In the genomic region with DNA sequence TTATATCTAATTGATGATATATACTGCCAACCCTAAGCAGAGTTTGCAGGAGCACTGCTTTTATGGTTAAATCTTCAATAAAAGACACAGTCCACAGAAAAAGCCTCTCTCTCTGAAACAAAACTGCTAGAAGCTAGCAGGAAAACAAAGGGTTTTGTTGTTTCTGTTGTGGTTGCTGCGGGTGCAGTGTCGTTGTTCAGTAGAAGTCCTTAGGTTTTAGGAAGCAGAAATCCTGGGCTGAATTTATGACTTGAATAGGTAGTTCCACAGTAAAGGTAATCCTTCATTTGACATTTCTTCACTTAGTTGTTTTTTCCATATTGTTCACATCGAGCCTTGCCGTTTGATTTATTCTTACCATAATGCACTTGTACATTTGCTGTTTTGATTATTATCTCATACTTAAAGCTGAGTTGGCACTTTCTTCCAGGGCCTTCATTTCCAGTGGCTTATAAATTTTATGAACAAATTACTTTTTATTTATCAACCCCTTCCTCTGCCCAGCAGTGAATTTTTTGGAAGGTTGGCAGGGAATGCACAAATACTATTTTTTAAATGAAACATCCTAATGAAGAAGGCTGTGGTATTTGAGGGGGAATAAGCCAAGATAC, we compare ENCODE assay signal across 19 cellular contexts.
DNase-seq lines count a peak whose midpoint lies in the region; ATAC-seq and TF ChIP-seq lines count a peak whose summit lies in the region.
"Had no signal": no experiment of that assay in that cellular context is flagged by ENCODE, and none has a peak within 500 bp of the region (broad histone marks: within the 10 kb centered on the region; RNA-seq: fewer than 3 reads in every experiment).

No MANE protein-coding gene starts in this region.

- no peak overlapping the region for H3K4me3 Mint-ChIP-seq in activated CD8-positive, alpha-beta memory T cell treated with anti-CD3 and anti-CD28 coated beads, Interleukin-2, amount 10 ng/mL, durations not matched to agents 7 days and 5 days
- H3K4me3 Mint-ChIP-seq: natural killer cell had no signal

- H3K27ac ChIP-seq in uterus: peak overlapping the region; percentile 12 to 43
- H3K27ac ChIP-seq: BLaER1 treated with 17β-estradiol and CSF1 and Interleukin-3, amounts not matched to agents 10 nM and 100 nM; body of pancreas; coronary artery; PC-9; prostate gland; SJCRH30 had no signal

- peaks cover 2% of the 10 kb centered on the region for H3K36me3 Mint-ChIP-seq in activated CD8-positive, alpha-beta memory T cell treated with anti-CD3 and anti-CD28 coated beads, Interleukin-2, amount 10 ng/mL, durations not matched to agents 7 days and 5 days
- H3K36me3 Mint-ChIP-seq: natural killer cell had no signal

- H3K27ac Mint-ChIP-seq in activated CD8-positive, alpha-beta memory T cell treated with anti-CD3 and anti-CD28 coated beads, Interleukin-2, amount 10 ng/mL, durations not matched to agents 7 days and 5 days: no peak overlapping the region
- H3K27ac Mint-ChIP-seq: natural killer cell had no signal

- H3K4me3 ChIP-seq in uterus: no peak overlapping the region
- H3K4me3 ChIP-seq: BLaER1 treated with 17β-estradiol and CSF1 and Interleukin-3, amounts not matched to agents 10 nM and 100 nM; body of pancreas; coronary artery; PC-9; prostate gland; SJCRH30 had no signal

- no peak for TF ChIP-seq POLR2A in uterus (IDR thresholded peaks at IDR 0.05)

- no peak for ATAC-seq in HG03108 (IDR thresholded peaks at IDR 0.05; ENCODE audit: unreplicated experiment)
- ATAC-seq in activated CD8-positive, alpha-beta memory T cell treated with anti-CD3 and anti-CD28 coated beads, Interleukin-2, amount 10 ng/mL, durations not matched to agents 7 days and 5 days: no peak
- ATAC-seq: body of pancreas, natural killer cell had no signal

- no peaks in the 10 kb centered on the region for H3K9me3 Mint-ChIP-seq in activated CD8-positive, alpha-beta memory T cell treated with anti-CD3 and anti-CD28 coated beads, Interleukin-2, amount 10 ng/mL, durations not matched to agents 7 days and 5 days (ENCODE audit: low read depth)

- no peaks in the 10 kb centered on the region for H3K36me3 ChIP-seq in uterus
- H3K36me3 ChIP-seq: BLaER1 treated with 17β-estradiol and CSF1 and Interleukin-3, amounts not matched to agents 10 nM and 100 nM; prostate gland; SJCRH30 had no signal

- no peak for TF ChIP-seq CTCF in uterus (IDR thresholded peaks at IDR 0.05)

- peak in 5 of 6 experiments; percentile 5 to 74 (median 59) for DNase-seq in stimulated activated naive CD4-positive, alpha-beta T cell (lab: John Stamatoyannopoulos, UW)
- no peak for DNase-seq in stimulated activated naive CD4-positive, alpha-beta T cell treated with Interleukin-2 at 50 U/mL for 16 hours (lab: John Stamatoyannopoulos, UW)
- DNase-seq in SK-N-DZ (ENCODE audit: low spot score): peak; percentile 26
- peak; percentile 7 for DNase-seq in foreskin melanocyte
- no peak for DNase-seq in uterus
- DNase-seq in AG20443 (ENCODE audit: low spot score): no peak
- no peak for DNase-seq in activated CD8-positive, alpha-beta memory T cell treated with anti-CD3 and anti-CD28 coated beads, Interleukin-2, amount 10 ng/mL, durations not matched to agents 7 days and 5 days
- DNase-seq: activated CD4-positive, alpha-beta T cell treated with anti-CD3 and anti-CD28 coated beads, Interleukin-2, amount 50 U/mL, for 4 hours; activated effector memory CD4-positive, alpha-beta T cell treated with anti-CD3 and anti-CD28 coated beads, Interleukin-2, amount 50 U/mL, for 16 hours; body of pancreas; kidney; natural killer cell; NCI-H1436 had no signal

- CTCF ChIA-PET in activated CD8-positive, alpha-beta memory T cell treated with anti-CD3 and anti-CD28 coated beads, Interleukin-2, amount 10 ng/mL, durations not matched to agents 7 days and 5 days (lab: Charles Lee): interaction anchor here (0.7 to 1.5 kb wide), 2 partner anchors 9 to 123 kb away, joined by 3 to 4 read pairs; no protein-coding TSS in a partner anchor

- intact Hi-C loops in uterus (cut with DNase I; ENCODE audit: low total_unique reads): no loop called here

- H3K27me3 Mint-ChIP-seq in activated CD8-positive, alpha-beta memory T cell treated with anti-CD3 and anti-CD28 coated beads, Interleukin-2, amount 10 ng/mL, durations not matched to agents 7 days and 5 days: no peaks in the 10 kb centered on the region

- H3K27me3 ChIP-seq in uterus: no peaks in the 10 kb centered on the region
- H3K27me3 ChIP-seq: BLaER1 treated with 17β-estradiol and CSF1 and Interleukin-3, amounts not matched to agents 10 nM and 100 nM; body of pancreas; SJCRH30 had no signal

- H3K4me1 ChIP-seq in uterus: no peaks in the 10 kb centered on the region
- H3K4me1 ChIP-seq: body of pancreas, prostate gland, SJCRH30 had no signal

- H3K4me1 Mint-ChIP-seq in activated CD8-positive, alpha-beta memory T cell treated with anti-CD3 and anti-CD28 coated beads, Interleukin-2, amount 10 ng/mL, durations not matched to agents 7 days and 5 days: peaks cover 21% of the 10 kb centered on the region
- H3K4me1 Mint-ChIP-seq: natural killer cell had no signal

- no peaks in the 10 kb centered on the region for H3K9me3 ChIP-seq in uterus
- H3K9me3 ChIP-seq: BLaER1 treated with 17β-estradiol and CSF1 and Interleukin-3, amounts not matched to agents 10 nM and 100 nM; body of pancreas; prostate gland; SJCRH30 had no signal

Comparison
In these comparisons a context has a peak if more than half of its experiments do, and no peak if none do; other contexts are left out.
1. DNase-seq: peak in stimulated activated naive CD4-positive, alpha-beta T cell (5 of 6), SK-N-DZ (single experiment) and foreskin melanocyte (single experiment); none in stimulated activated naive CD4-positive, alpha-beta T cell treated with Interleukin-2 at 50 U/mL for 16 hours (single experiment), uterus (0 of 2), AG20443 (single experiment) and activated CD8-positive, alpha-beta memory T cell treated with anti-CD3 and anti-CD28 coated beads, Interleukin-2, amount 10 ng/mL, durations not matched to agents 7 days and 5 days (single experiment).